17 cellular contexts compared by ENCODE assay signal in the genomic region with DNA sequence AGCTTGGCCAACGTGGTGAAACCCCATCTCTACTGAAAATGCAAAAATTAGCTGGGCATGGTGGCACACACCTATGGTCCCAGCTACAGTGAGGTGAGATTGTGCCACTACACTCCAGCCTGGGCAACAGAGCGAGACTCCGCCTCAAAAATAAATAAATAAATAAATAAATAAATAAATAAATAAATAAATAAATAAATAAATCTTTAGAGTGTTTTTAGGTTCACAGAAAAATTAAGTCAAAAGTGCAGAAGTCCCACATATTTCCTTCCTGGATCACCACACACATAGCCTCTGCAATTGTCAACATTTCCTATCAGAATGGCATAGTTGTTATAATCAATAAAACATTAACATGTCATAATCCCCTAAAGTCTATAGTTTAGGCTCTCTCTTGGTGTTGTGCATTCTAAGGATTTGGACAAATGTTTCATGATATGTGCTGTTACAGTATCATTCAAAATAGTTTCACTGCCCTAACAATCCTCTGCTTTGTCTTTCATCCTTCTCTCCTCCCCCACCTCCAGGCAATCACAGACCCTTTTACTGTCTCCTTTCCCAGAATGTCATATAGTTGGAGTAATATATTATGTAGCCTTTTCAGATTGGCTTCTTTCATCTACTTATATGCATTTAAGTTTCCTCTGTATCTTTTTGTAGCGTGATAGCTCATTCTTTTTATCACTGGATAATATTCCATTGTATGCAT. TPM values are rescaled to one million over a fixed set of nuclear protein-coding genes. Genes with fewer than 3 reads are reported as not detected.
DNase-seq lines count a peak whose midpoint lies in the region; ATAC-seq, FAIRE-seq and TF ChIP-seq lines count a peak whose summit lies in the region.
"Had no signal": no experiment of that assay in that cellular context is flagged by ENCODE, and none has a peak within 500 bp of the region (broad histone marks: within the 10 kb centered on the region; RNA-seq: fewer than 3 reads in every experiment).

No MANE protein-coding gene starts in this region.

- intact Hi-C loops in activated CD4-positive, alpha-beta T cell treated with anti-CD3 and anti-CD28 coated beads for 36 hours (cut with DNase I, micrococcal nuclease) = no loop called here

- no peak overlapping the region for H3K4me3 Mint-ChIP-seq in osteocyte (ENCODE audit: unreplicated experiment)
- H3K4me3 Mint-ChIP-seq in activated CD4-positive, alpha-beta T cell treated with anti-CD3 and anti-CD28 coated beads for 36 hours = no peak overlapping the region
- H3K4me3 Mint-ChIP-seq: B cell; CD8-positive, alpha-beta T cell; H9 had no signal

- in situ Hi-C loops in HAP-1 (cut with MboI; ENCODE audit: low sequenced_read_pairs) = no loop called here
- in situ Hi-C loops in SK-MEL-5 (cut with HindIII; ENCODE audit: low pct_unique_long_range_greater_than_20kb, low sequenced_read_pairs) = no loop called here

- no peak overlapping the region; a peak in 1 of 6 replicates for H3K27ac ChIP-seq in A549
- H3K27ac ChIP-seq: BLaER1 treated with 17β-estradiol and CSF1 and Interleukin-3, amounts not matched to agents 10 nM and 100 nM had no signal

- no peak for FAIRE-seq in A549 (lab: Jason Lieb, UNC)
- FAIRE-seq: G401.6, H1 had no signal

- no peaks in the 10 kb centered on the region for H3K9me3 Mint-ChIP-seq in osteocyte (ENCODE audit: unreplicated experiment)
- no peaks in the 10 kb centered on the region for H3K9me3 Mint-ChIP-seq in activated CD4-positive, alpha-beta T cell treated with anti-CD3 and anti-CD28 coated beads for 36 hours (ENCODE audit: low read depth)
- H3K9me3 Mint-ChIP-seq: CD8-positive, alpha-beta T cell; H9 had no signal

- ATAC-seq in A549 = no peak
- ATAC-seq in stimulated activated naive CD8-positive, alpha-beta T cell treated with anti-CD3 and anti-CD28 coated beads, Interleukin-15, Interleukin-2, amounts not matched to agents 100 U/mL and 50 U/mL, for 24 hours = no peak
- no peak for ATAC-seq in activated CD4-positive, alpha-beta T cell treated with anti-CD3 and anti-CD28 coated beads for 36 hours
- ATAC-seq: CD8-positive, alpha-beta T cell had no signal

- no peak for TF ChIP-seq CTCF in A549 (IDR thresholded peaks at IDR 0.05)
- no peak for TF ChIP-seq CTCF in osteocyte (IDR thresholded peaks at IDR 0.05)

- no peak for TF ChIP-seq EP300 in A549 (IDR thresholded peaks at IDR 0.05)

- DNase-seq in A549 (ENCODE audit: low read depth in 1 of 2, low spot score in 1 of 2) (no peak), HAP-1 (ENCODE audit: low spot score in 2 of 2) (peak; percentile 44 to 72), SK-MEL-5 (ENCODE audit: low read depth, low spot score) (peak; percentile 79), osteocyte (ENCODE audit: extremely low spot score, unreplicated experiment) (no peak), NCI-H1417 treated with DMSO at 0.1 percent for 48 hours (lab: John Stamatoyannopoulos, UW) (no peak), T1000 (lab: John Stamatoyannopoulos, UW) (no peak)
- DNase-seq in stimulated activated naive CD8-positive, alpha-beta T cell treated with anti-CD3 and anti-CD28 coated beads, Interleukin-15, Interleukin-2, amounts not matched to agents 100 U/mL and 50 U/mL, for 24 hours = no peak
- no peak for DNase-seq in activated CD4-positive, alpha-beta T cell treated with anti-CD3 and anti-CD28 coated beads for 36 hours
- DNase-seq: 8988T; CD8-positive, alpha-beta T cell; COR-L47; H9; KG1 had no signal

- H3K9me3 ChIP-seq in A549 = no peaks in the 10 kb centered on the region
- no peaks in the 10 kb centered on the region for H3K9me3 ChIP-seq in HAP-1

- no peak for TF ChIP-seq RAD21 in A549 (conservative IDR thresholded peaks at IDR 0.05 in 1 of 2, IDR thresholded peaks at IDR 0.05 in 1 of 2)

- H3K4me2 ChIP-seq in A549 = no peak overlapping the region

- peaks cover 55% of the 10 kb centered on the region for H3K4me1 ChIP-seq in A549
- H3K4me1 ChIP-seq in HAP-1 = peaks cover 16% of the 10 kb centered on the region

- H3K27me3 Mint-ChIP-seq in osteocyte (ENCODE audit: unreplicated experiment) = no peaks in the 10 kb centered on the region
- peaks cover 10% of the 10 kb centered on the region for H3K27me3 Mint-ChIP-seq in activated CD4-positive, alpha-beta T cell treated with anti-CD3 and anti-CD28 coated beads for 36 hours

- peak overlapping the region; percentile 29 for H3K27ac Mint-ChIP-seq in osteocyte (ENCODE audit: unreplicated experiment)
- H3K27ac Mint-ChIP-seq in activated CD4-positive, alpha-beta T cell treated with anti-CD3 and anti-CD28 coated beads for 36 hours = no peak overlapping the region
- H3K27ac Mint-ChIP-seq: B cell; CD8-positive, alpha-beta T cell; H9 had no signal

- no peaks in the 10 kb centered on the region for H3K36me3 ChIP-seq in HAP-1 (replicated peaks)

- TF ChIP-seq POLR2A in A549 (IDR thresholded peaks at IDR 0.05; ENCODE audit: low read length) = no peak

- WGBS in A549 (ENCODE audit: missing lambda C conversion rate) = 92% methylated on average over 4 of the region's 4 CpGs

- no peaks in the 10 kb centered on the region for H3K36me3 Mint-ChIP-seq in osteocyte (ENCODE audit: unreplicated experiment)
- H3K36me3 Mint-ChIP-seq in activated CD4-positive, alpha-beta T cell treated with anti-CD3 and anti-CD28 coated beads for 36 hours (ENCODE audit: low read depth) = no peaks in the 10 kb centered on the region
- H3K36me3 Mint-ChIP-seq: CD8-positive, alpha-beta T cell had no signal

- H3K27me3 ChIP-seq in HAP-1 (ENCODE audit: low read depth) = no peaks in the 10 kb centered on the region
- H3K27me3 ChIP-seq: BLaER1 treated with 17β-estradiol and CSF1 and Interleukin-3, amounts not matched to agents 10 nM and 100 nM had no signal

- POLR2A ChIA-PET in A549 (lab: Yijun Ruan, JAX) = no interaction called here
- POLR2A ChIA-PET in activated CD4-positive, alpha-beta T cell treated with anti-CD3 and anti-CD28 coated beads for 36 hours (lab: Charles Lee) = no interaction called here

- CTCF ChIA-PET in A549 (lab: Yijun Ruan, JAX) = interaction anchor here (1.5 to 1.8 kb wide), 2 partner anchors 8 to 9 kb away, joined by 3 to 5 read pairs; no protein-coding TSS in a partner anchor
- CTCF ChIA-PET in activated CD4-positive, alpha-beta T cell treated with anti-CD3 and anti-CD28 coated beads for 36 hours (lab: Charles Lee) = no interaction called here

- H3K4me1 Mint-ChIP-seq in osteocyte (ENCODE audit: unreplicated experiment) = peaks cover 40% of the 10 kb centered on the region
- H3K4me1 Mint-ChIP-seq in activated CD4-positive, alpha-beta T cell treated with anti-CD3 and anti-CD28 coated beads for 36 hours = no peaks in the 10 kb centered on the region

- no peak overlapping the region for H3K4me3 ChIP-seq in A549
- H3K4me3 ChIP-seq in HAP-1 = no peak overlapping the region
- H3K4me3 ChIP-seq: BLaER1 treated with 17β-estradiol and CSF1 and Interleukin-3, amounts not matched to agents 10 nM and 100 nM had no signal

TF ChIP-seq in A549, 52 proteins besides CTCF, POLR2A, EP300 and RAD21:
- TF ChIP-seq TFCP2L1 (CRISPR knock-in tag; IDR thresholded peaks at IDR 0.05) (no peak), ZC3H11A (IDR thresholded peaks at IDR 0.05) (peak; percentile 75)

RNA-seq across cellular contexts. Expression of gene LAMC1, which starts 58.3 kb away (rescaled TPM):
- polyA plus RNA-seq in A549 (2011; rRNA removed) = 139 and 152 TPM in 2 replicates
- 39.6 and 43.0 TPM in 2 replicates for polyA plus RNA-seq in A549 (2012; cell fraction: cytosol; rRNA removed)
- polyA plus RNA-seq in A549 (2012; cell fraction: nucleus; rRNA removed) = 92.3 and 98.8 TPM in 2 replicates
- polyA plus RNA-seq in A549 (2017; fragmentation: RNase III; extraction: RNeasy Plus Mini Kit Qiagen cat#74134 plus additional on column Dnase treatment) = 85.8 to 106 TPM (median 93.7 TPM) in 3 replicates
- 149 and 171 TPM in 2 replicates for polyA minus RNA-seq in A549 (2011; rRNA and poly(A)+ RNA removed)
- 114 and 138 TPM in 2 replicates for total RNA-seq in SK-MEL-5 (2014; rRNA removed; shearing (Covaris generic))
- polyA plus RNA-seq in SK-MEL-5 (2015; cell fraction: cytosol; rRNA removed) = 157 and 209 TPM in 2 replicates
- polyA plus RNA-seq in SK-MEL-5 (2015; cell fraction: nucleus; rRNA removed) = 47.1 and 60.2 TPM in 2 replicates
- 369 and 384 TPM in 2 replicates for total RNA-seq in osteocyte
- under 1 TPM; 0.25 to 0.46 TPM for total RNA-seq in activated CD4-positive, alpha-beta T cell treated with anti-CD3 and anti-CD28 coated beads for 36 hours

Comparison
In these comparisons a context has a peak if more than half of its experiments do, and no peak if none do; other contexts are left out.
1. DNase-seq: peak in HAP-1 (2 of 2) and SK-MEL-5 (single experiment); none in A549 (0 of 2), osteocyte (single experiment), stimulated activated naive CD8-positive, alpha-beta T cell treated with anti-CD3 and anti-CD28 coated beads, Interleukin-15, Interleukin-2, amounts not matched to agents 100 U/mL and 50 U/mL, for 24 hours (single experiment), NCI-H1417 treated with DMSO at 0.1 percent for 48 hours (single experiment), activated CD4-positive, alpha-beta T cell treated with anti-CD3 and anti-CD28 coated beads for 36 hours (single experiment) and T1000 (single experiment).
2. RNA of gene LAMC1, which starts 58.3 kb away (total RNA-seq): 369 to 384 TPM in osteocyte and 114 to 138 TPM in SK-MEL-5; 0.25 to 0.46 TPM in activated CD4-positive, alpha-beta T cell treated with anti-CD3 and anti-CD28 coated beads for 36 hours; every median in the first group is over 10 times any median in the second.